ENCODE assay signal across 14 cellular contexts in the genomic region with DNA sequence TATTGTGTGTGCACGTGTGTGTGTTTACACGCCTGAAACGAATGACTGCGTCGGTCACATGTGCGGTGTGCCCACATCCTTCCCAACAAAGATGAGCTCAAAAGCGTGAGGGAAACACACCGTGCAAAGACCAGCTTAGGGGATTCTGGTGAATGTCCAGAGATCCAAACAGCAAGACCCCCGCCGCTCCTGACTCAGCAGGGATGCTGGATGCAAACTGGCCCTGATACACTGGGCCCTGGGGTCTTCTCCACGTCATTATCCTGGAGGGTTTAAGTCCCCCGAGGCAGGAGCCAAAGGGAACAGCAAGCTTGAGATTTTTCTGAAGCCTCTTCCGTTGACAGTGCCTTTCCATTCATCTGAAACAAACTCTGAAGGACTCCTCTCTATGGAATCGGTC.
"Had no signal": no experiment of that assay in that cellular context is flagged by ENCODE, and none has a peak within 500 bp of the region (broad histone marks: within the 10 kb centered on the region; RNA-seq: fewer than 3 reads in every experiment).

No MANE protein-coding gene starts in this region.

- H3K27me3 Mint-ChIP-seq: activated CD8-positive, alpha-beta T cell treated with anti-CD3 and anti-CD28 coated beads for 36 hours; activated naive CD4-positive, alpha-beta T cell treated with anti-CD3 and anti-CD28 coated beads, Interleukin-2, amount 50 U/mL, for 24 hours; stimulated activated naive CD8-positive, alpha-beta T cell treated with anti-CD3 and anti-CD28 coated beads, Interleukin-15, amount 100 ng/mL, for 72 hours; type B pancreatic cell had no signal

- H3K4me1 Mint-ChIP-seq: activated CD4-positive, alpha-beta T cell treated with anti-CD3 and anti-CD28 coated beads, Interleukin-2, amount 10 ng/mL, durations not matched to agents 24 days and 14 days; activated naive CD4-positive, alpha-beta T cell treated with anti-CD3 and anti-CD28 coated beads, Interleukin-2, amount 50 U/mL, for 24 hours; stimulated activated naive CD8-positive, alpha-beta T cell treated with anti-CD3 and anti-CD28 coated beads, Interleukin-15, amount 100 ng/mL, for 72 hours; T-cell had no signal

- DNase-seq: activated CD4-positive, alpha-beta T cell treated with anti-CD3 and anti-CD28 coated beads, Interleukin-2, amount 10 ng/mL, durations not matched to agents 24 days and 14 days; activated CD8-positive, alpha-beta T cell treated with anti-CD3 and anti-CD28 coated beads for 36 hours; activated gamma-delta T cell; activated T-cell treated with anti-CD3 and anti-CD28 coated beads, Interleukin-2, amount 50 U/mL, for 4 hours; foreskin fibroblast; mammary epithelial cell; small intestine; stimulated activated CD4-positive, alpha-beta T cell treated with anti-CD3 and anti-CD28 coated beads, Interleukin-15, amount 100 ng/mL, for 24 hours; stimulated activated CD4-positive, alpha-beta T cell treated with anti-CD3 and anti-CD28 coated beads, Interleukin-2, amount 100 ng/mL, for 48 hours; stimulated activated naive CD8-positive, alpha-beta T cell treated with anti-CD3 and anti-CD28 coated beads, Interleukin-15, amount 100 ng/mL, for 72 hours; T-cell had no signal

- H3K9me3 Mint-ChIP-seq: activated CD4-positive, alpha-beta T cell treated with anti-CD3 and anti-CD28 coated beads, Interleukin-2, amount 10 ng/mL, durations not matched to agents 24 days and 14 days; activated CD8-positive, alpha-beta T cell treated with anti-CD3 and anti-CD28 coated beads for 36 hours; activated naive CD4-positive, alpha-beta T cell treated with anti-CD3 and anti-CD28 coated beads, Interleukin-2, amount 50 U/mL, for 24 hours; activated T-cell treated with anti-CD3 and anti-CD28 coated beads, Interleukin-2, amount 50 U/mL, for 4 hours; stimulated activated naive CD8-positive, alpha-beta T cell treated with anti-CD3 and anti-CD28 coated beads, Interleukin-15, amount 100 ng/mL, for 72 hours; T-cell; type B pancreatic cell had no signal

- H3K27ac Mint-ChIP-seq: activated CD4-positive, alpha-beta T cell treated with anti-CD3 and anti-CD28 coated beads, Interleukin-2, amount 10 ng/mL, durations not matched to agents 24 days and 14 days; activated CD8-positive, alpha-beta T cell treated with anti-CD3 and anti-CD28 coated beads for 36 hours; activated naive CD4-positive, alpha-beta T cell treated with anti-CD3 and anti-CD28 coated beads, Interleukin-2, amount 50 U/mL, for 24 hours; stimulated activated naive CD8-positive, alpha-beta T cell treated with anti-CD3 and anti-CD28 coated beads, Interleukin-15, amount 100 ng/mL, for 72 hours; T-cell; type B pancreatic cell had no signal

- H3K4me3 Mint-ChIP-seq: activated CD4-positive, alpha-beta T cell treated with anti-CD3 and anti-CD28 coated beads, Interleukin-2, amount 10 ng/mL, durations not matched to agents 24 days and 14 days; activated CD8-positive, alpha-beta T cell treated with anti-CD3 and anti-CD28 coated beads for 36 hours; activated naive CD4-positive, alpha-beta T cell treated with anti-CD3 and anti-CD28 coated beads, Interleukin-2, amount 50 U/mL, for 24 hours; activated T-cell treated with anti-CD3 and anti-CD28 coated beads, Interleukin-2, amount 50 U/mL, for 4 hours; stimulated activated naive CD8-positive, alpha-beta T cell treated with anti-CD3 and anti-CD28 coated beads, Interleukin-15, amount 100 ng/mL, for 72 hours; T-cell; type B pancreatic cell had no signal

- ATAC-seq: activated CD8-positive, alpha-beta T cell treated with anti-CD3 and anti-CD28 coated beads for 36 hours; activated T-cell treated with anti-CD3 and anti-CD28 coated beads, Interleukin-2, amount 50 U/mL, for 4 hours; SK-N-SH treated with all-trans-retinoic acid at 6 μM for 48 hours; stimulated activated naive CD8-positive, alpha-beta T cell treated with anti-CD3 and anti-CD28 coated beads, Interleukin-15, amount 100 ng/mL, for 72 hours; T-cell had no signal

- H3K36me3 Mint-ChIP-seq: activated naive CD4-positive, alpha-beta T cell treated with anti-CD3 and anti-CD28 coated beads, Interleukin-2, amount 50 U/mL, for 24 hours had no signal
